Comparison of ENCODE assay signal across 8 cellular contexts in genomic region chr14:23469906-23470403, GRCh38. TPM values are rescaled to one million over a fixed set of nuclear protein-coding genes. Genes with fewer than 3 reads are reported as not detected.
DNase-seq lines count a peak whose midpoint lies in the region; ATAC-seq lines count a peak whose summit lies in the region.

No MANE protein-coding gene starts in this region.

- H3K4me1 Mint-ChIP-seq in naive thymus-derived CD4-positive, alpha-beta T cell = peaks cover 7 to 12% (median 7%) of the 10 kb centered on the region in 7 donors

- H3K27ac ChIP-seq in caudate nucleus (ENCODE audit: low read depth, low read length) = peak overlapping the region; percentile 91
- peak overlapping the region; percentile 94 for H3K27ac ChIP-seq in naive thymus-derived CD4-positive, alpha-beta T cell (ENCODE audit: low read depth, low read length)

- CTCF ChIA-PET in naive thymus-derived CD4-positive, alpha-beta T cell (lab: Charles Lee) = no interaction called here

- H3K4me3 ChIP-seq in naive thymus-derived CD4-positive, alpha-beta T cell (ENCODE audit: low read length) = peak overlapping the region; percentile 73

- H3K4me1 ChIP-seq in naive thymus-derived CD4-positive, alpha-beta T cell (ENCODE audit: control insufficient read depth in 2 of 2, insufficient read depth in 2 of 2, low read length in 2 of 2) = peaks cover 6 to 11% of the 10 kb centered on the region in 2 donors

- peak; percentile 2 for ATAC-seq in HG03066 (IDR thresholded peaks at IDR 0.05; ENCODE audit: low read depth, unreplicated experiment)
- ATAC-seq in naive thymus-derived CD4-positive, alpha-beta T cell = peak; percentile 0

- no peaks in the 10 kb centered on the region for H3K27me3 ChIP-seq in naive thymus-derived CD4-positive, alpha-beta T cell (ENCODE audit: control insufficient read depth in 2 of 2, insufficient read depth in 2 of 2, low read length in 2 of 2)

- H3K9me3 Mint-ChIP-seq in naive thymus-derived CD4-positive, alpha-beta T cell = no peaks in the 10 kb centered on the region

- no peaks in the 10 kb centered on the region for H3K9me3 ChIP-seq in naive thymus-derived CD4-positive, alpha-beta T cell (ENCODE audit: control insufficient read depth in 2 of 3, low read length in 3 of 3)

- peaks cover 6 to 38% (median 12%) of the 10 kb centered on the region in 3 experiments for H3K36me3 ChIP-seq in naive thymus-derived CD4-positive, alpha-beta T cell (ENCODE audit: control insufficient read depth in 2 of 3, insufficient read depth in 3 of 3, low read length in 3 of 3)

- peak overlapping the region in 1 of 9 donors; percentile 26 for H3K27ac Mint-ChIP-seq in naive thymus-derived CD4-positive, alpha-beta T cell

- POLR2A ChIA-PET in naive thymus-derived CD4-positive, alpha-beta T cell (lab: Charles Lee) = interaction anchor here (0.9 to 1.6 kb wide), 4 partner anchors 42 to 167 kb away, joined by 3 to 4 read pairs (median 4); partner anchors contain the start of genes PABPN1 and PPP1R3E

- peak overlapping the region in 1 of 10 donors; percentile 77 for H3K4me3 Mint-ChIP-seq in naive thymus-derived CD4-positive, alpha-beta T cell

- H3K27me3 Mint-ChIP-seq in naive thymus-derived CD4-positive, alpha-beta T cell = no peaks in the 10 kb centered on the region

- H3K36me3 Mint-ChIP-seq in naive thymus-derived CD4-positive, alpha-beta T cell = peaks cover 6 to 18% (median 14%) of the 10 kb centered on the region in 5 donors

- DNase-seq in ELR (ENCODE audit: low read depth) = peak; percentile 36
- no peak for DNase-seq in caudate nucleus (lab: John Stamatoyannopoulos, UW)
- DNase-seq in naive thymus-derived CD4-positive, alpha-beta T cell = peak in 1 of 9 donors; percentile 12
- no peak for DNase-seq in NCI-H82 treated with DMSO at 0.1 percent for 48 hours (lab: John Stamatoyannopoulos, UW; ENCODE audit: unreplicated experiment)
- DNase-seq in NCI-H510A treated with DMSO at 0.1 percent for 48 hours (lab: John Stamatoyannopoulos, UW) = no peak
- DNase-seq in A172 (ENCODE audit: low spot score) = no peak
- DNase-seq in SHP77 treated with DMSO at 0.1 percent for 48 hours (lab: John Stamatoyannopoulos, UW) = no peak

- intact Hi-C loops in naive thymus-derived CD4-positive, alpha-beta T cell (cut with micrococcal nuclease) = loop anchor here (1.0 to 10.0 kb wide), 20 partner anchors 8 to 1205 kb away; partner anchors contain the start of genes ACIN1 (in 2 of the 2), C14orf119 (in 2 of the 2), PABPN1 (in 2 of the 2) and ZFHX2 (in 2 of the 2)

RNA-seq across cellular contexts. Expression of gene NGDN, which starts 0.5 kb away (rescaled TPM):
- 100 to 1,000 TPM in 1 of 5 experiments, 10 to 100 TPM in 4; 52.9 to 152 (median 74.0) TPM for total RNA-seq in naive thymus-derived CD4-positive, alpha-beta T cell
- 100 to 1,000 TPM; 101 to 112 TPM for polyA plus RNA-seq in naive thymus-derived CD4-positive, alpha-beta T cell
- total RNA-seq in A172 (2014; rRNA removed; shearing (Covaris generic)) = 42.2 and 52.6 TPM in 2 replicates

RNA-seq across cellular contexts. Expression of gene MYH7, which starts 34.5 kb away (rescaled TPM):
- not detected for total RNA-seq in naive thymus-derived CD4-positive, alpha-beta T cell
- not detected for polyA plus RNA-seq in naive thymus-derived CD4-positive, alpha-beta T cell
- total RNA-seq in A172 (2014; rRNA removed; shearing (Covaris generic)) = not detected in 2 replicates
